13 cellular contexts compared by ENCODE assay signal in genomic region chr4:37717575-37717974, GRCh38. TPM values are rescaled to one million over a fixed set of nuclear protein-coding genes. Genes with fewer than 3 reads are reported as not detected.
A peak's percentile ranks its signal among the peaks of the same experiment; 100 is the strongest.
DNase-seq lines count a peak whose midpoint lies in the region; ATAC-seq and TF ChIP-seq lines count a peak whose summit lies in the region.
"Had no signal": no experiment of that assay in that cellular context is flagged by ENCODE, and none has a peak within 500 bp of the region (broad histone marks: within the 10 kb centered on the region; RNA-seq: fewer than 3 reads in every experiment).

No MANE protein-coding gene starts in this region.

- H3K4me3 ChIP-seq in CD8-positive, alpha-beta T cell (ENCODE audit: low read depth, low read length) = no peak overlapping the region
- H3K4me3 ChIP-seq in WERI-Rb-1 (ENCODE audit: low read depth, low read length) (no peak overlapping the region), esophagus squamous epithelium (no peak overlapping the region)
- H3K4me3 ChIP-seq: coronary artery had no signal

- no peaks in the 10 kb centered on the region for H3K36me3 ChIP-seq in CD8-positive, alpha-beta T cell (ENCODE audit: insufficient read depth, low read length)
- H3K36me3 ChIP-seq in WERI-Rb-1 (no peaks in the 10 kb centered on the region), esophagus squamous epithelium (no peaks in the 10 kb centered on the region)

- peaks cover 6% of the 10 kb centered on the region for H3K4me1 ChIP-seq in CD8-positive, alpha-beta T cell (ENCODE audit: insufficient read depth, low read length)
- peaks cover 0 to 5% (median 0%) of the 10 kb centered on the region in 3 donors for H3K4me1 ChIP-seq in esophagus squamous epithelium

- TF ChIP-seq POLR2A in esophagus squamous epithelium (IDR thresholded peaks at IDR 0.05) = no peak

- H3K4me3 Mint-ChIP-seq in CD8-positive, alpha-beta T cell = no peak overlapping the region
- H3K4me3 Mint-ChIP-seq in HFFc6 = no peak overlapping the region
- H3K4me3 Mint-ChIP-seq in activated T-helper 17 cell treated with anti-CD3 and anti-CD28 coated beads, Interleukin-2, amount 50 U/mL, for 72 hours = peak overlapping the region; percentile 7
- H3K4me3 Mint-ChIP-seq: type B pancreatic cell had no signal

- H3K27ac Mint-ChIP-seq in CD8-positive, alpha-beta T cell = peak overlapping the region; percentile 3
- H3K27ac Mint-ChIP-seq in HFFc6 = no peak overlapping the region
- peak overlapping the region; percentile 44 for H3K27ac Mint-ChIP-seq in activated T-helper 17 cell treated with anti-CD3 and anti-CD28 coated beads, Interleukin-2, amount 50 U/mL, for 72 hours
- H3K27ac Mint-ChIP-seq: type B pancreatic cell had no signal

- H3K9me3 ChIP-seq in CD8-positive, alpha-beta T cell (ENCODE audit: low read length) = no peaks in the 10 kb centered on the region
- no peaks in the 10 kb centered on the region for H3K9me3 ChIP-seq in WERI-Rb-1 (ENCODE audit: severe bottlenecking)
- H3K9me3 ChIP-seq in esophagus squamous epithelium = no peaks in the 10 kb centered on the region

- H3K36me3 Mint-ChIP-seq in CD8-positive, alpha-beta T cell = no peaks in the 10 kb centered on the region
- H3K36me3 Mint-ChIP-seq in HFFc6 (ENCODE audit: low read depth) = no peaks in the 10 kb centered on the region
- no peaks in the 10 kb centered on the region for H3K36me3 Mint-ChIP-seq in activated T-helper 17 cell treated with anti-CD3 and anti-CD28 coated beads, Interleukin-2, amount 50 U/mL, for 72 hours (ENCODE audit: low read depth)
- H3K36me3 Mint-ChIP-seq: type B pancreatic cell had no signal

- CTCF ChIA-PET in CD8-positive, alpha-beta T cell (lab: Charles Lee) = interaction anchor here (1.0 kb wide), 1 partner anchor 115 kb away, joined by 3 read pairs; no protein-coding TSS in a partner anchor

- peaks cover 2% of the 10 kb centered on the region for H3K27me3 Mint-ChIP-seq in CD8-positive, alpha-beta T cell (ENCODE audit: low read depth)
- H3K27me3 Mint-ChIP-seq in HFFc6 (ENCODE audit: insufficient read depth) = peaks cover 8% of the 10 kb centered on the region
- peaks cover 8% of the 10 kb centered on the region for H3K27me3 Mint-ChIP-seq in activated T-helper 17 cell treated with anti-CD3 and anti-CD28 coated beads, Interleukin-2, amount 50 U/mL, for 72 hours
- H3K27me3 Mint-ChIP-seq: type B pancreatic cell had no signal

- no peak for TF ChIP-seq CTCF in CD8-positive, alpha-beta T cell (IDR thresholded peaks at IDR 0.05)
- no peak for TF ChIP-seq CTCF in HFFc6 (IDR thresholded peaks at IDR 0.05)
- no peak for TF ChIP-seq CTCF in WERI-Rb-1 (IDR thresholded peaks at IDR 0.05; ENCODE audit: low read depth, low read length)
- TF ChIP-seq CTCF in esophagus squamous epithelium (IDR thresholded peaks at IDR 0.05) = no peak

- peaks cover 9% of the 10 kb centered on the region for H3K4me1 Mint-ChIP-seq in CD8-positive, alpha-beta T cell (ENCODE audit: low read depth)
- H3K4me1 Mint-ChIP-seq in HFFc6 (ENCODE audit: low read depth) = peaks cover 25% of the 10 kb centered on the region
- peaks cover under 1% of the 10 kb centered on the region for H3K4me1 Mint-ChIP-seq in activated T-helper 17 cell treated with anti-CD3 and anti-CD28 coated beads, Interleukin-2, amount 50 U/mL, for 72 hours

- no peaks in the 10 kb centered on the region for H3K9me3 Mint-ChIP-seq in CD8-positive, alpha-beta T cell
- no peaks in the 10 kb centered on the region for H3K9me3 Mint-ChIP-seq in HFFc6
- H3K9me3 Mint-ChIP-seq in activated T-helper 17 cell treated with anti-CD3 and anti-CD28 coated beads, Interleukin-2, amount 50 U/mL, for 72 hours = no peaks in the 10 kb centered on the region
- H3K9me3 Mint-ChIP-seq: type B pancreatic cell had no signal

- intact Hi-C loops in CD8-positive, alpha-beta T cell (cut with DNase I, micrococcal nuclease) = no loop called here
- intact Hi-C loops in esophagus squamous epithelium (cut with DNase I) = no loop called here

- DNase-seq in CD8-positive, alpha-beta T cell = no peak
- DNase-seq in HFFc6 (peak; percentile 35), foreskin melanocyte (peak; percentile 64), WERI-Rb-1 (no peak), esophagus squamous epithelium (lab: John Stamatoyannopoulos, UW) (no peak), ecto neural progenitor cell (ENCODE audit: low spot score) (no peak)
- DNase-seq: NCI-H2081 treated with DMSO at 0.1 percent for 48 hours, retina, RPMI8226 had no signal

- 43 to 71% methylated on average over 4 of the region's 4 CpGs for WGBS in esophagus squamous epithelium, 2 donors

- ATAC-seq in CD8-positive, alpha-beta T cell = no peak
- peak; percentile 37 for ATAC-seq in activated T-helper 17 cell treated with anti-CD3 and anti-CD28 coated beads, Interleukin-2, amount 50 U/mL, for 72 hours (replicated peaks)
- ATAC-seq in HG02870 (IDR thresholded peaks at IDR 0.05; ENCODE audit: unreplicated experiment) = no peak

- no peaks in the 10 kb centered on the region for H3K27me3 ChIP-seq in CD8-positive, alpha-beta T cell (ENCODE audit: insufficient read depth, low read length)
- H3K27me3 ChIP-seq in WERI-Rb-1 (ENCODE audit: insufficient read depth, low read depth, severe bottlenecking) (peaks cover 77% of the 10 kb centered on the region), esophagus squamous epithelium (no peaks in the 10 kb centered on the region)

- POLR2A ChIA-PET in CD8-positive, alpha-beta T cell (lab: Charles Lee) = no interaction called here

- no peak overlapping the region for H3K27ac ChIP-seq in CD8-positive, alpha-beta T cell (ENCODE audit: low read depth, low read length)
- H3K27ac ChIP-seq in WERI-Rb-1 (no peak overlapping the region), esophagus squamous epithelium (no peak overlapping the region)
- H3K27ac ChIP-seq: coronary artery had no signal

RNA-seq across cellular contexts. Expression of gene RELL1, which starts 31.4 kb away (rescaled TPM):
- total RNA-seq in CD8-positive, alpha-beta T cell = 10 to 100 TPM; 60.7 to 61.7 TPM
- total RNA-seq in HFFc6 (2021; fragmentation: NEBNext Ultra II Directional; extraction: Animal tissue kit (Norgen Biotek cat#: 25700)) = 10 to 100 TPM; 20.4 to 31.3 (median 28.9) TPM
- 10 to 100 TPM; 15.5 to 20.8 TPM for total RNA-seq in activated T-helper 17 cell treated with anti-CD3 and anti-CD28 coated beads, Interleukin-2, amount 50 U/mL, for 72 hours
- 10 to 100 TPM; 20.3 to 49.0 (median 32.6) TPM for total RNA-seq in esophagus squamous epithelium

Comparison
In these comparisons a context has a peak if more than half of its experiments do, and no peak if none do; other contexts are left out.
1. DNase-seq: peak in HFFc6 (single experiment) and foreskin melanocyte (single experiment); none in CD8-positive, alpha-beta T cell (0 of 7), WERI-Rb-1 (single experiment), esophagus squamous epithelium (single experiment) and ecto neural progenitor cell (single experiment).